ENCODE assay signal across 11 cellular contexts in the genomic region with DNA sequence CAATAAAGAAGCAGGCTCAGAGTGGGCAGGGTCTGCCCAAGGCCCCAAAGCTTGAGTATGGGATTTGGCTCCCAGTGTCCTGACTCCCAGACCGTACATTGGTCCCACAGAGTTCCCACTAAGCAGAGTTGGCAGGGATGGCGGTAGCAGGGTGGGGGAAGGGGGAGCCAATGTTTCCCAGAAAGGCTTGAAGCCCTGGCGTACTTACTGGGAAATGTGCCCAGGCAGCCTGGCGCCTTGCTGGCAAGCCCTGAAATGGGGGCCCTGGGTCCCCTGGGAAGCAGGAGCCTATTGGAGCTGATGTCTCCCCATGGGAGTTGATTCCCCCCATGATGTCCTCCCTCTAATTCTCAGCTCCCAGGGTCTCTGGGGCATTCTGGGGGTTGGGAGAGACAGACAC. TPM values are rescaled to one million over a fixed set of nuclear protein-coding genes. Genes with fewer than 3 reads are reported as not detected.
DNase-seq lines count a peak whose midpoint lies in the region; ATAC-seq and TF ChIP-seq lines count a peak whose summit lies in the region.
"Had no signal": no experiment of that assay in that cellular context is flagged by ENCODE, and none has a peak within 500 bp of the region (broad histone marks: within the 10 kb centered on the region; RNA-seq: fewer than 3 reads in every experiment).

No MANE protein-coding gene starts in this region.

- H3K36me3 Mint-ChIP-seq in brain: peaks cover 14% of the 10 kb centered on the region
- no peaks in the 10 kb centered on the region for H3K36me3 Mint-ChIP-seq in CD8-positive, alpha-beta T cell
- H3K36me3 Mint-ChIP-seq: activated naive CD4-positive, alpha-beta T cell treated with anti-CD3 and anti-CD28 coated beads, Interleukin-2, amount 50 U/mL, for 24 hours had no signal

- POLR2A ChIA-PET in CD8-positive, alpha-beta T cell (lab: Charles Lee): interaction anchor here (0.9 kb wide), 1 partner anchor 8 kb away, joined by 3 read pairs; no protein-coding TSS in a partner anchor

- TF ChIP-seq CTCF in brain (conservative IDR thresholded peaks at IDR 0.05): no peak
- no peak for TF ChIP-seq CTCF in gastrocnemius medialis (IDR thresholded peaks at IDR 0.05 in 4 of 5, conservative IDR thresholded peaks at IDR 0.05 in 1 of 5)
- no peak for TF ChIP-seq CTCF in CD8-positive, alpha-beta T cell (IDR thresholded peaks at IDR 0.05)

- H3K9me3 ChIP-seq in gastrocnemius medialis: no peaks in the 10 kb centered on the region
- H3K9me3 ChIP-seq in CD8-positive, alpha-beta T cell (ENCODE audit: low read length): no peaks in the 10 kb centered on the region

- CTCF ChIA-PET in CD8-positive, alpha-beta T cell (lab: Charles Lee): interaction anchor here (0.6 to 2.3 kb wide), 6 partner anchors 10 to 55 kb away, joined by 3 to 10 read pairs (median 3); no protein-coding TSS in a partner anchor

- H3K36me3 ChIP-seq in gastrocnemius medialis: no peaks in the 10 kb centered on the region
- no peaks in the 10 kb centered on the region for H3K36me3 ChIP-seq in CD8-positive, alpha-beta T cell (ENCODE audit: insufficient read depth, low read length)

- peak overlapping the region; percentile 0 to 81 (median 37) for H3K27ac ChIP-seq in gastrocnemius medialis
- no peak overlapping the region for H3K27ac ChIP-seq in CD8-positive, alpha-beta T cell (ENCODE audit: low read depth, low read length)

- intact Hi-C loops in left colon (cut with DNase I, micrococcal nuclease): no loop called here
- intact Hi-C loops in gastrocnemius medialis (cut with DNase I; ENCODE audit: low total_unique reads): no loop called here
- intact Hi-C loops in CD8-positive, alpha-beta T cell (cut with DNase I, micrococcal nuclease): no loop called here

- no peaks in the 10 kb centered on the region for H3K27me3 Mint-ChIP-seq in brain
- peaks cover 2% of the 10 kb centered on the region for H3K27me3 Mint-ChIP-seq in CD8-positive, alpha-beta T cell (ENCODE audit: low read depth)
- H3K27me3 Mint-ChIP-seq: activated naive CD4-positive, alpha-beta T cell treated with anti-CD3 and anti-CD28 coated beads, Interleukin-2, amount 50 U/mL, for 24 hours had no signal

- no peak for TF ChIP-seq POLR2A in gastrocnemius medialis (IDR thresholded peaks at IDR 0.05)

- in situ Hi-C loops in gastrocnemius medialis (cut with MboI; ENCODE audit: low sequenced_read_pairs in 4 of 4): no loop called here

- peaks cover 0 to 3% (median 0%) of the 10 kb centered on the region in 5 experiments for H3K9me3 Mint-ChIP-seq in brain
- H3K9me3 Mint-ChIP-seq in CD8-positive, alpha-beta T cell: no peaks in the 10 kb centered on the region
- H3K9me3 Mint-ChIP-seq: activated naive CD4-positive, alpha-beta T cell treated with anti-CD3 and anti-CD28 coated beads, Interleukin-2, amount 50 U/mL, for 24 hours had no signal

- DNase-seq in D341Med (ENCODE audit: low spot score) (peak; percentile 84), left colon (peak; percentile 46 to 80), gastrocnemius medialis (no peak), HuH-7 (ENCODE audit: low spot score) (no peak), T-helper 9 cell (no peak)
- DNase-seq in CD8-positive, alpha-beta T cell: no peak
- DNase-seq: islet precursor cell, NCI-H2029 treated with DMSO at 0.1 percent for 48 hours had no signal

- ATAC-seq in left colon (no peak), gastrocnemius medialis (no peak), HG02571 (IDR thresholded peaks at IDR 0.05; ENCODE audit: unreplicated experiment) (no peak)
- ATAC-seq in CD8-positive, alpha-beta T cell: no peak

- H3K4me1 ChIP-seq in gastrocnemius medialis: peaks cover 9 to 40% of the 10 kb centered on the region in 2 donors
- H3K4me1 ChIP-seq in CD8-positive, alpha-beta T cell (ENCODE audit: insufficient read depth, low read length): peaks cover 11% of the 10 kb centered on the region

- no peak overlapping the region for H3K4me3 ChIP-seq in gastrocnemius medialis
- H3K4me3 ChIP-seq in CD8-positive, alpha-beta T cell (ENCODE audit: low read depth, low read length): no peak overlapping the region

- H3K27me3 ChIP-seq in gastrocnemius medialis: no peaks in the 10 kb centered on the region
- no peaks in the 10 kb centered on the region for H3K27me3 ChIP-seq in CD8-positive, alpha-beta T cell (ENCODE audit: insufficient read depth, low read length)

- peaks cover 93% of the 10 kb centered on the region for H3K4me1 Mint-ChIP-seq in brain
- peaks cover 8% of the 10 kb centered on the region for H3K4me1 Mint-ChIP-seq in CD8-positive, alpha-beta T cell (ENCODE audit: low read depth)

- H3K4me3 Mint-ChIP-seq in brain: peak overlapping the region in 1 of 5 experiments; percentile 26
- H3K4me3 Mint-ChIP-seq in CD8-positive, alpha-beta T cell: no peak overlapping the region
- H3K4me3 Mint-ChIP-seq: activated naive CD4-positive, alpha-beta T cell treated with anti-CD3 and anti-CD28 coated beads, Interleukin-2, amount 50 U/mL, for 24 hours had no signal

- peak overlapping the region in 4 of 5 experiments; percentile 88 to 99 (median 94) for H3K27ac Mint-ChIP-seq in brain
- no peak overlapping the region for H3K27ac Mint-ChIP-seq in CD8-positive, alpha-beta T cell
- H3K27ac Mint-ChIP-seq: activated naive CD4-positive, alpha-beta T cell treated with anti-CD3 and anti-CD28 coated beads, Interleukin-2, amount 50 U/mL, for 24 hours had no signal

RNA-seq across cellular contexts. Expression of a gene that starts 9.3 kb away (rescaled TPM):
- polyA plus RNA-seq in brain (ENCODE audit: insufficient read depth, low read depth, low replicate concordance): 21.9 TPM
- total RNA-seq in left colon (10 to 100 TPM in 1 of 2 donors, 1 to 10 TPM in 1; 6.8 to 14.4 TPM), gastrocnemius medialis (10 to 100 TPM in 3 of 4 donors, 1 to 10 TPM in 1; 8.9 to 16.9 (median 13.9) TPM)
- under 1 TPM in 1 of 2 experiments, not detected in 1; 0.14 TPM for total RNA-seq in CD8-positive, alpha-beta T cell

RNA-seq across cellular contexts. Expression of a gene that starts 45.2 kb away (rescaled TPM):
- 0.49 TPM for polyA plus RNA-seq in brain (ENCODE audit: insufficient read depth, low read depth, low replicate concordance)
- 1 to 10 TPM; 1.5 to 1.8 TPM for total RNA-seq in left colon
- 1 to 10 TPM in 2 of 4 donors, under 1 TPM in 1, not detected in 1; 0.78 to 2.8 (median 1.1) TPM for total RNA-seq in gastrocnemius medialis
- total RNA-seq in CD8-positive, alpha-beta T cell: not detected

RNA-seq across cellular contexts. Expression of a gene that starts 58.8 kb away (rescaled TPM):
- polyA plus RNA-seq in brain (ENCODE audit: insufficient read depth, low read depth, low replicate concordance): 8.3 TPM
- total RNA-seq in left colon: 1 to 10 TPM; 2.6 to 3.1 TPM
- total RNA-seq in gastrocnemius medialis: 10 to 100 TPM; 18.5 to 63.5 (median 36.7) TPM
- 100 to 1,000 TPM; 144 to 158 TPM for total RNA-seq in CD8-positive, alpha-beta T cell

Comparison
In these comparisons a context has a peak if more than half of its experiments do, and no peak if none do; other contexts are left out.
1. DNase-seq: peak in D341Med (single experiment) and left colon (2 of 2); none in gastrocnemius medialis (0 of 2), HuH-7 (single experiment), CD8-positive, alpha-beta T cell (0 of 7) and T-helper 9 cell (single experiment).
2. RNA of a gene that starts 9.3 kb away (total RNA-seq): 8.9 to 16.9 TPM in gastrocnemius medialis and 6.8 to 14.4 TPM in left colon; 0.14 TPM in CD8-positive, alpha-beta T cell; every median in the first group is over 4 times any median in the second.
3. RNA of a gene that starts 58.8 kb away (total RNA-seq): 144 to 158 TPM in CD8-positive, alpha-beta T cell and 18.5 to 63.5 TPM in gastrocnemius medialis; 2.6 to 3.1 TPM in left colon; every median in the first group is over 4 times any median in the second.